Comparison of ENCODE assay signal across 9 cellular contexts in the genomic region with DNA sequence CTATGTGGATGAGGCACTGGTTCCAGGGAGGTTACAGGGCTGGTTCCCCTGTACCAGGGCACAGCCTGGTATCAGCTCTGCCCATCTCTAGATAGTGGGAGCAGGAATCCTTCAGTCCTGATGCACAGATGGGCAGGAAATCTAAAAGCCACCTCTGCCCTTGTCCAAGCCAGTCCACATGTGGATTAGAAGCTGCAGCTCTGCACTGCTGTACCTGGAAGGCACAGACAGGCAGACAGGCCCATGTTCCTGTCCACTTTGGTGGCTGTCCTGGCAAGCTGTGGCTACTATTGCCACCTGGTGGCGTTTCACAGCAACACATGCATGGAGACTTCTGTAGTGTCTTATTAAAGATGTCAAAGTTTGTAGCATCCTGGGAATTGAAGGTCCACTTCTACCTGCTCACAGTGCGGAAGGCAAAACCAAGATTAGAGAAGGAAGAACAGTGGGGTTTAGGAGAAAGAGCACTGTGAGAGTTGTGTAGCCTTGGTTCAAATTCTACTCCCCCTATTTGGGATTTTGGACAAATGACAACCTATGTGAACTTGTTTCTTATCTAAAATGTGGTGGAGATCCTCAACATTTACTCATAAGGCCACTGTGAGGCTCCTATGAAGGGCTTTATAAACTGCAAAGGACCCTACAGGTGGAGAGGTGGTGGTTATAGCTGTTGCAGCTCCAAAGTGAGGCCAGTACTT. TPM values are rescaled to one million over a fixed set of nuclear protein-coding genes. Genes with fewer than 3 reads are reported as not detected.
DNase-seq lines count a peak whose midpoint lies in the region; ATAC-seq and TF ChIP-seq lines count a peak whose summit lies in the region.
"Had no signal": no experiment of that assay in that cellular context is flagged by ENCODE, and none has a peak within 500 bp of the region (broad histone marks: within the 10 kb centered on the region; RNA-seq: fewer than 3 reads in every experiment).

No MANE protein-coding gene starts in this region.

- H3K4me2 ChIP-seq in Loucy (ENCODE audit: low read depth, low read length, poor library complexity, severe bottlenecking) (no peak overlapping the region), SK-N-SH (no peak overlapping the region)

- H3K9me3 Mint-ChIP-seq in Calu3 (ENCODE audit: low read depth, unreplicated experiment) = no peaks in the 10 kb centered on the region
- H3K9me3 Mint-ChIP-seq in activated naive CD4-positive, alpha-beta T cell treated with anti-CD3 and anti-CD28 coated beads, Interleukin-2, amount 50 U/mL, for 72 hours = no peaks in the 10 kb centered on the region

- intact Hi-C loops in Calu3 (cut with micrococcal nuclease; ENCODE audit: unreplicated experiment) (loop anchor here (1.0 to 10.0 kb wide), 5 partner anchors 58 to 392 kb away; no protein-coding TSS in a partner anchor), cardiac septum (cut with DNase I) (loop anchor here (1.0 kb wide), 1 partner anchor 178 kb away; no protein-coding TSS in a partner anchor)

- H2AFZ ChIP-seq in Loucy (ENCODE audit: low read length) (no peak overlapping the region), SK-N-SH (ENCODE audit: low read depth) (no peak overlapping the region)

- no peaks in the 10 kb centered on the region for H3K9me3 ChIP-seq in Loucy (ENCODE audit: insufficient read depth, low read depth, low read length)
- no peaks in the 10 kb centered on the region for H3K9me3 ChIP-seq in SK-N-SH

- H3K4me1 Mint-ChIP-seq in Calu3 (ENCODE audit: low read depth, unreplicated experiment) = peaks cover 31% of the 10 kb centered on the region

- H3K27ac ChIP-seq in SK-N-SH (ENCODE audit: low read depth in 2 of 2, low read length in 1 of 2) = peak overlapping the region in 1 of 2 experiments; percentile 93; a peak in 2 of 4 replicates

- no peaks in the 10 kb centered on the region for H3K36me3 Mint-ChIP-seq in Calu3 (ENCODE audit: insufficient read depth, unreplicated experiment)
- no peaks in the 10 kb centered on the region for H3K36me3 Mint-ChIP-seq in activated naive CD4-positive, alpha-beta T cell treated with anti-CD3 and anti-CD28 coated beads, Interleukin-2, amount 50 U/mL, for 72 hours
- H3K36me3 Mint-ChIP-seq: activated naive CD8-positive, alpha-beta T cell had no signal

- H3K4me3 ChIP-seq in Loucy (ENCODE audit: low read length, poor library complexity, severe bottlenecking) = no peak overlapping the region
- no peak overlapping the region; a peak in 1 of 4 replicates for H3K4me3 ChIP-seq in SK-N-SH (ENCODE audit: low read depth in 2 of 2, low read length in 1 of 2)

- H3K27ac Mint-ChIP-seq in Calu3 (ENCODE audit: unreplicated experiment) = no peak overlapping the region
- no peak overlapping the region for H3K27ac Mint-ChIP-seq in activated naive CD4-positive, alpha-beta T cell treated with anti-CD3 and anti-CD28 coated beads, Interleukin-2, amount 50 U/mL, for 72 hours
- H3K27ac Mint-ChIP-seq: activated naive CD8-positive, alpha-beta T cell had no signal

- no peaks in the 10 kb centered on the region for H4K20me1 ChIP-seq in Loucy (ENCODE audit: insufficient read depth, low read length, poor library complexity, severe bottlenecking)
- H4K20me1 ChIP-seq in SK-N-SH (ENCODE audit: insufficient read depth) = peaks cover 83% of the 10 kb centered on the region

- POLR2A ChIA-PET in SK-N-SH (lab: Yijun Ruan, JAX) = interaction anchor here (0.8 to 2.2 kb wide), 10 partner anchors 12 to 183 kb away, joined by 3 to 17 read pairs (median 5); a partner anchor contains a TSS

- H3K27me3 Mint-ChIP-seq in Calu3 (ENCODE audit: unreplicated experiment) = no peaks in the 10 kb centered on the region

- ATAC-seq in GM21515 (IDR thresholded peaks at IDR 0.05; ENCODE audit: unreplicated experiment) = peak; percentile 64
- peak; percentile 66 to 82 for ATAC-seq in activated naive CD4-positive, alpha-beta T cell treated with anti-CD3 and anti-CD28 coated beads, Interleukin-2, amount 50 U/mL, for 72 hours

- H3K9me2 ChIP-seq in Loucy (replicated peaks; ENCODE audit: low read depth, low read length) = no peaks in the 10 kb centered on the region
- no peaks in the 10 kb centered on the region for H3K9me2 ChIP-seq in SK-N-SH

- H3K79me2 ChIP-seq in Loucy (ENCODE audit: insufficient read depth, low read length) (no peaks in the 10 kb centered on the region), SK-N-SH (ENCODE audit: insufficient read depth) (peaks cover 93% of the 10 kb centered on the region)

- TF ChIP-seq EP300 in SK-N-SH (IDR thresholded peaks at IDR 0.05; ENCODE audit: borderline replicate concordance in 1 of 2, low read depth in 1 of 2, low read length in 1 of 2) = peak in 1 of 2 experiments; percentile 90; a peak in 2 of 4 replicates

- H3K9ac ChIP-seq in Loucy (ENCODE audit: low read depth, low read length, poor library complexity, severe bottlenecking) (no peak overlapping the region), SK-N-SH (no peak overlapping the region)

- H3K27me3 ChIP-seq in Loucy (ENCODE audit: insufficient read depth, low read length, poor library complexity, severe bottlenecking) (no peaks in the 10 kb centered on the region), SK-N-SH (ENCODE audit: insufficient read depth) (no peaks in the 10 kb centered on the region)

- TF ChIP-seq RAD21 in SK-N-SH (IDR thresholded peaks at IDR 0.05; ENCODE audit: low read length) = peak; percentile 93

- TF ChIP-seq CTCF in Calu3 (IDR thresholded peaks at IDR 0.05; ENCODE audit: unreplicated experiment) (peak; percentile 92), Loucy (conservative IDR thresholded peaks at IDR 0.05; ENCODE audit: low read length) (peak; percentile 94), SK-N-SH (IDR thresholded peaks at IDR 0.05) (peak; percentile 86)

- H3F3A ChIP-seq in Loucy (ENCODE audit: low read depth) = no peaks in the 10 kb centered on the region
- H3F3A ChIP-seq in SK-N-SH (replicated peaks; ENCODE audit: insufficient read depth) = peaks cover 21% of the 10 kb centered on the region

- CTCF ChIA-PET in Calu3 (lab: Charles Lee) = interaction anchor here (0.7 to 1.8 kb wide), 8 partner anchors 19 to 185 kb away, joined by 3 to 22 read pairs (median 6); no protein-coding TSS in a partner anchor
- CTCF ChIA-PET in SK-N-SH (lab: Yijun Ruan, JAX) = interaction anchor here (0.6 to 2.9 kb wide), 63 partner anchors 9 to 672 kb away, joined by 3 to 85 read pairs (median 5); no protein-coding TSS in a partner anchor

- DNase-seq in Calu3 (peak; percentile 81), SK-N-SH (peak; percentile 68), cardiac septum (ENCODE audit: low spot score) (peak; percentile 86), pulmonary artery endothelial cell (ENCODE audit: low read depth, low spot score) (peak; percentile 40), KG1 (lab: John Stamatoyannopoulos, UW) (no peak)
- peak; percentile 60 to 65 for DNase-seq in activated naive CD4-positive, alpha-beta T cell treated with anti-CD3 and anti-CD28 coated beads, Interleukin-2, amount 50 U/mL, for 72 hours (ENCODE audit: low spot score in 2 of 2)

- H3K4me1 ChIP-seq in Loucy (ENCODE audit: insufficient read depth, low read length, poor library complexity, severe bottlenecking) = peaks cover 8% of the 10 kb centered on the region
- H3K4me1 ChIP-seq in SK-N-SH (ENCODE audit: control insufficient read depth in 1 of 2, insufficient read depth in 2 of 2, low read depth in 1 of 2, low read length in 1 of 2) = peaks cover 6 to 55% of the 10 kb centered on the region in 2 experiments; a peak in 2 of 4 replicates

- H3K36me3 ChIP-seq in Loucy (ENCODE audit: insufficient read depth, low read length) (no peaks in the 10 kb centered on the region), SK-N-SH (replicated peaks in 1 of 2; ENCODE audit: control insufficient read depth in 1 of 2, insufficient read depth in 2 of 2, low read length in 1 of 2) (peaks cover 20 to 33% of the 10 kb centered on the region in 2 experiments)

- WGBS in SK-N-SH (ENCODE audit: low lambda C conversion rate) = 40% methylated on average over 2 of the region's 2 CpGs

- no peak overlapping the region for H3K4me3 Mint-ChIP-seq in Calu3 (ENCODE audit: low read depth, unreplicated experiment)
- H3K4me3 Mint-ChIP-seq: activated naive CD8-positive, alpha-beta T cell had no signal

- BruUV-seq in Calu3 (replicated peaks; lab: Mats Ljungman, UMichigan) = no TSS peak

TF ChIP-seq in SK-N-SH, 30 proteins besides CTCF, POLR2A, EP300 and RAD21 (continues in another document):
- TF ChIP-seq RCOR1 (IDR thresholded peaks at IDR 0.05; ENCODE audit: low read length) (peak; percentile 84), MEF2A (IDR thresholded peaks at IDR 0.05; ENCODE audit: borderline replicate concordance, low read depth) (no peak), SMC3 (IDR thresholded peaks at IDR 0.05; ENCODE audit: low read depth, low read length) (peak; percentile 97), CHD2 (IDR thresholded peaks at IDR 0.05; ENCODE audit: low read length, partially characterized antibody) (peak; percentile 79), TAF1 (IDR thresholded peaks at IDR 0.05; ENCODE audit: borderline replicate concordance, low read depth, low read length) (no peak), GATA2 (CRISPR knock-in tag; IDR thresholded peaks at IDR 0.05) (peak; percentile 96), ELF1 (IDR thresholded peaks at IDR 0.05) (no peak)
- TF ChIP-seq, protein P1, sequence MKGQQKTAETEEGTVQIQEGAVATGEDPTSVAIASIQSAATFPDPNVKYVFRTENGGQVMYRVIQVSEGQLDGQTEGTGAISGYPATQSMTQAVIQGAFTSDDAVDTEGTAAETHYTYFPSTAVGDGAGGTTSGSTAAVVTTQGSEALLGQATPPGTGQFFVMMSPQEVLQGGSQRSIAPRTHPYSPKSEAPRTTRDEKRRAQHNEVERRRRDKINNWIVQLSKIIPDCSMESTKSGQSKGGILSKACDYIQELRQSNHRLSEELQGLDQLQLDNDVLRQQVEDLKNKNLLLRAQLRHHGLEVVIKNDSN (IDR thresholded peaks at IDR 0.05; ENCODE audit: borderline replicate concordance, low read depth) = no peak
- TF ChIP-seq, protein P2, sequence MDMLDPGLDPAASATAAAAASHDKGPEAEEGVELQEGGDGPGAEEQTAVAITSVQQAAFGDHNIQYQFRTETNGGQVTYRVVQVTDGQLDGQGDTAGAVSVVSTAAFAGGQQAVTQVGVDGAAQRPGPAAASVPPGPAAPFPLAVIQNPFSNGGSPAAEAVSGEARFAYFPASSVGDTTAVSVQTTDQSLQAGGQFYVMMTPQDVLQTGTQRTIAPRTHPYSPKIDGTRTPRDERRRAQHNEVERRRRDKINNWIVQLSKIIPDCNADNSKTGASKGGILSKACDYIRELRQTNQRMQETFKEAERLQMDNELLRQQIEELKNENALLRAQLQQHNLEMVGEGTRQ (IDR thresholded peaks at IDR 0.05; ENCODE audit: borderline replicate concordance, low read depth, low read length) = no peak

RNA-seq across cellular contexts. Expression of a gene that starts 30.1 kb away (rescaled TPM):
- total RNA-seq in Calu3 (2022) (17.3 and 21.4 TPM in 2 replicates), cardiac septum (50.8 TPM), pulmonary artery endothelial cell (9.5 and 15.2 TPM in 2 replicates)
- 19.0 and 26.2 TPM in 2 replicates for polyA plus RNA-seq in SK-N-SH (2012; rRNA removed)
- 12.8 and 16.1 TPM in 2 replicates for polyA plus RNA-seq in SK-N-SH (2012; cell fraction: cytosol; rRNA removed)
- polyA plus RNA-seq in SK-N-SH (2012; cell fraction: nucleus; rRNA removed) = 106 and 129 TPM in 2 replicates
- total RNA-seq in activated naive CD4-positive, alpha-beta T cell treated with anti-CD3 and anti-CD28 coated beads, Interleukin-2, amount 50 U/mL, for 72 hours = under 1 TPM; 0.27 to 0.88 TPM
